22 cellular contexts compared by ENCODE assay signal in genomic region chr7:156026076-156027002, GRCh38.
"Had no signal": no experiment of that assay in that cellular context is flagged by ENCODE, and none has a peak within 500 bp of the region (broad histone marks: within the 10 kb centered on the region; RNA-seq: fewer than 3 reads in every experiment).

No MANE protein-coding gene starts in this region.

- ATAC-seq: gastroesophageal sphincter; left cardiac atrium; naive thymus-derived CD4-positive, alpha-beta T cell; stimulated activated naive B cell treated with anti-CD40 and anti-IgM and Interleukin-4, amounts not matched to agents 10 μg/mL and 1 μg/mL and 100 μg/mL, for 72 hours; stimulated activated naive CD8-positive, alpha-beta T cell treated with anti-CD3 and anti-CD28 coated beads, Interleukin-15, amount 100 ng/mL, for 72 hours had no signal

- DNase-seq: effector memory CD4-positive, alpha-beta T cell; esophagus squamous epithelium; foreskin fibroblast; immature natural killer cell; kidney; left cardiac atrium; mesendoderm; naive thymus-derived CD4-positive, alpha-beta T cell; nephron progenitor cell; sigmoid colon; stimulated activated CD4-positive, alpha-beta T cell treated with anti-CD3 and anti-CD28 coated beads, Interleukin-2, amount 100 ng/mL, for 24 hours; stimulated activated CD4-positive, alpha-beta T cell treated with anti-CD3 and anti-CD28 coated beads, Interleukin-4, amount 100 ng/mL, for 4 hours; stimulated activated naive B cell treated with anti-CD40 and anti-IgM and Interleukin-4, amounts not matched to agents 10 μg/mL and 1 μg/mL and 100 μg/mL, for 72 hours; stimulated activated naive CD8-positive, alpha-beta T cell treated with anti-CD3 and anti-CD28 coated beads, Interleukin-15, amount 100 ng/mL, for 72 hours; substantia nigra; transverse colon; uterus had no signal

- H3K4me3 ChIP-seq: esophagus squamous epithelium, gastroesophageal sphincter, sigmoid colon, skin epidermis, thoracic aorta, transverse colon, uterus had no signal

- H3K4me1 ChIP-seq: esophagus squamous epithelium, gastroesophageal sphincter, sigmoid colon, transverse colon, uterus had no signal

- H3K27ac ChIP-seq: epithelial cell of prostate, esophagus squamous epithelium, gastroesophageal sphincter, neutrophil, sigmoid colon, skin epidermis, thoracic aorta, transverse colon, uterus had no signal

- H3K36me3 ChIP-seq: esophagus squamous epithelium, gastroesophageal sphincter, neutrophil, sigmoid colon, thoracic aorta, transverse colon, uterus had no signal

- H3K9me3 ChIP-seq: esophagus squamous epithelium, gastroesophageal sphincter, neutrophil, sigmoid colon, thoracic aorta, transverse colon, uterus had no signal

- H3K27me3 ChIP-seq: neutrophil, transverse colon, uterus had no signal
